ENCODE assay signal across 1 cellular context in the genomic region with DNA sequence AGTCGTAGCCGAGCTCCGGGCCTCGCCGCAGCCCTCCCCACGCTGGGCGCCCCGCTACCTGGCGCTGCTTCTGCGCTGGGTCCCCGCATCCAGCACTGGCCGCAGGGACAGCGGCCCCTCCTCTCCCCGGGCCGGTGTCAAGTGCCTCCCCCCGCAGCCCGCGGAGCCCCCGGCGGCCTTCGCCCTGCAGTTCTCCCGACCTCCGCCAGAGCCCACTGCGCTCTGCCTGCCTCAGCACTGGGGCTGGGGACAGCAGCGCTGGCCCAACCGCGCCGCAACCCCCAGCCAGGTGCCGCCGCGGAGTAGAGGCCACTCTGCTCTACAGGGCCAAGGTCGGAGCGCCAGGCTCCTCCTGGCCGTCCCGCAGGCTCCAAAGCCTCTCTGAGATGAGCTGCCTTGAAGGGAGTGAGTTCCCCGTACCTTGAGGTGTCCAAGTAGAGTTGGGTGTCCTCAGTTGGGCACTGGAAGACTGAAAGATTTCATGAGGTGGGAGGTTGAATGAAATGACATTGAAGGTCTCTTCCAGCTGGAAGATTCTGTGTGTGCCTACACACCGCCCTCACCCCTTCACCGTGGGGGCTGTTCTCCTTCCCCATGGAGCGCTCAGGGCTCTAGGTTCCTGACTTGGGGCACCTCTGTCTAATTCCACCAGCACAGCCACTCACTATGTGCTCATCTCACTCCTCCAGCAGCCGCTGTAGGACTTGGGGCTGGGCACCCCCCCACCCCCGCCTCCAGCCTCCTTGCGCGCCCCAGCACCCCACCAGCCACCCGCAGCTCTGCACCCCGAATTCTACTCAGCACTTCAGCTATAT.
A peak's percentile ranks its signal among the peaks of the same experiment; 100 is the strongest.
TF ChIP-seq lines count a peak whose summit lies in the region.

No MANE protein-coding gene starts in this region.

TF ChIP-seq in HepG2, 621 proteins besides CTCF, POLR2A, EP300 and RAD21 (continued from another document and continues in another):
- TF ChIP-seq, protein P1, sequence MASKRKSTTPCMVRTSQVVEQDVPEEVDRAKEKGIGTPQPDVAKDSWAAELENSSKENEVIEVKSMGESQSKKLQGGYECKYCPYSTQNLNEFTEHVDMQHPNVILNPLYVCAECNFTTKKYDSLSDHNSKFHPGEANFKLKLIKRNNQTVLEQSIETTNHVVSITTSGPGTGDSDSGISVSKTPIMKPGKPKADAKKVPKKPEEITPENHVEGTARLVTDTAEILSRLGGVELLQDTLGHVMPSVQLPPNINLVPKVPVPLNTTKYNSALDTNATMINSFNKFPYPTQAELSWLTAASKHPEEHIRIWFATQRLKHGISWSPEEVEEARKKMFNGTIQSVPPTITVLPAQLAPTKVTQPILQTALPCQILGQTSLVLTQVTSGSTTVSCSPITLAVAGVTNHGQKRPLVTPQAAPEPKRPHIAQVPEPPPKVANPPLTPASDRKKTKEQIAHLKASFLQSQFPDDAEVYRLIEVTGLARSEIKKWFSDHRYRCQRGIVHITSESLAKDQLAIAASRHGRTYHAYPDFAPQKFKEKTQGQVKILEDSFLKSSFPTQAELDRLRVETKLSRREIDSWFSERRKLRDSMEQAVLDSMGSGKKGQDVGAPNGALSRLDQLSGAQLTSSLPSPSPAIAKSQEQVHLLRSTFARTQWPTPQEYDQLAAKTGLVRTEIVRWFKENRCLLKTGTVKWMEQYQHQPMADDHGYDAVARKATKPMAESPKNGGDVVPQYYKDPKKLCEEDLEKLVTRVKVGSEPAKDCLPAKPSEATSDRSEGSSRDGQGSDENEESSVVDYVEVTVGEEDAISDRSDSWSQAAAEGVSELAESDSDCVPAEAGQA (IDR thresholded peaks at IDR 0.05; ENCODE audit: low read depth): 0 out of 2 replicates have a peak, but pooled peaks have one; percentile 16
- TF ChIP-seq, protein P1 (CRISPR knock-in tag; IDR thresholded peaks at IDR 0.05; ENCODE audit: borderline replicate concordance): no peak
- TF ChIP-seq, protein P2, sequence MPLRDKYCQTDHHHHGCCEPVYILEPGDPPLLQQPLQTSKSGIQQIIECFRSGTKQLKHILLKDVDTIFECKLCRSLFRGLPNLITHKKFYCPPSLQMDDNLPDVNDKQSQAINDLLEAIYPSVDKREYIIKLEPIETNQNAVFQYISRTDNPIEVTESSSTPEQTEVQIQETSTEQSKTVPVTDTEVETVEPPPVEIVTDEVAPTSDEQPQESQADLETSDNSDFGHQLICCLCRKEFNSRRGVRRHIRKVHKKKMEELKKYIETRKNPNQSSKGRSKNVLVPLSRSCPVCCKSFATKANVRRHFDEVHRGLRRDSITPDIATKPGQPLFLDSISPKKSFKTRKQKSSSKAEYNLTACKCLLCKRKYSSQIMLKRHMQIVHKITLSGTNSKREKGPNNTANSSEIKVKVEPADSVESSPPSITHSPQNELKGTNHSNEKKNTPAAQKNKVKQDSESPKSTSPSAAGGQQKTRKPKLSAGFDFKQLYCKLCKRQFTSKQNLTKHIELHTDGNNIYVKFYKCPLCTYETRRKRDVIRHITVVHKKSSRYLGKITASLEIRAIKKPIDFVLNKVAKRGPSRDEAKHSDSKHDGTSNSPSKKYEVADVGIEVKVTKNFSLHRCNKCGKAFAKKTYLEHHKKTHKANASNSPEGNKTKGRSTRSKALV (CRISPR knock-in tag; IDR thresholded peaks at IDR 0.05): peak; percentile 97
- TF ChIP-seq, protein P3, sequence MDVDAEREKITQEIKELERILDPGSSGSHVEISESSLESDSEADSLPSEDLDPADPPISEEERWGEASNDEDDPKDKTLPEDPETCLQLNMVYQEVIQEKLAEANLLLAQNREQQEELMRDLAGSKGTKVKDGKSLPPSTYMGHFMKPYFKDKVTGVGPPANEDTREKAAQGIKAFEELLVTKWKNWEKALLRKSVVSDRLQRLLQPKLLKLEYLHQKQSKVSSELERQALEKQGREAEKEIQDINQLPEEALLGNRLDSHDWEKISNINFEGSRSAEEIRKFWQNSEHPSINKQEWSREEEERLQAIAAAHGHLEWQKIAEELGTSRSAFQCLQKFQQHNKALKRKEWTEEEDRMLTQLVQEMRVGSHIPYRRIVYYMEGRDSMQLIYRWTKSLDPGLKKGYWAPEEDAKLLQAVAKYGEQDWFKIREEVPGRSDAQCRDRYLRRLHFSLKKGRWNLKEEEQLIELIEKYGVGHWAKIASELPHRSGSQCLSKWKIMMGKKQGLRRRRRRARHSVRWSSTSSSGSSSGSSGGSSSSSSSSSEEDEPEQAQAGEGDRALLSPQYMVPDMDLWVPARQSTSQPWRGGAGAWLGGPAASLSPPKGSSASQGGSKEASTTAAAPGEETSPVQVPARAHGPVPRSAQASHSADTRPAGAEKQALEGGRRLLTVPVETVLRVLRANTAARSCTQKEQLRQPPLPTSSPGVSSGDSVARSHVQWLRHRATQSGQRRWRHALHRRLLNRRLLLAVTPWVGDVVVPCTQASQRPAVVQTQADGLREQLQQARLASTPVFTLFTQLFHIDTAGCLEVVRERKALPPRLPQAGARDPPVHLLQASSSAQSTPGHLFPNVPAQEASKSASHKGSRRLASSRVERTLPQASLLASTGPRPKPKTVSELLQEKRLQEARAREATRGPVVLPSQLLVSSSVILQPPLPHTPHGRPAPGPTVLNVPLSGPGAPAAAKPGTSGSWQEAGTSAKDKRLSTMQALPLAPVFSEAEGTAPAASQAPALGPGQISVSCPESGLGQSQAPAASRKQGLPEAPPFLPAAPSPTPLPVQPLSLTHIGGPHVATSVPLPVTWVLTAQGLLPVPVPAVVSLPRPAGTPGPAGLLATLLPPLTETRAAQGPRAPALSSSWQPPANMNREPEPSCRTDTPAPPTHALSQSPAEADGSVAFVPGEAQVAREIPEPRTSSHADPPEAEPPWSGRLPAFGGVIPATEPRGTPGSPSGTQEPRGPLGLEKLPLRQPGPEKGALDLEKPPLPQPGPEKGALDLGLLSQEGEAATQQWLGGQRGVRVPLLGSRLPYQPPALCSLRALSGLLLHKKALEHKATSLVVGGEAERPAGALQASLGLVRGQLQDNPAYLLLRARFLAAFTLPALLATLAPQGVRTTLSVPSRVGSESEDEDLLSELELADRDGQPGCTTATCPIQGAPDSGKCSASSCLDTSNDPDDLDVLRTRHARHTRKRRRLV (CRISPR knock-in tag; IDR thresholded peaks at IDR 0.05): no peak
- TF ChIP-seq ZNF841 (CRISPR knock-in tag; IDR thresholded peaks at IDR 0.05; ENCODE audit: borderline replicate concordance) (no peak), HHEX (CRISPR knock-in tag; IDR thresholded peaks at IDR 0.05) (no peak), MXD4 (CRISPR knock-in tag; IDR thresholded peaks at IDR 0.05) (peak; percentile 82), SOX5 (CRISPR knock-in tag; IDR thresholded peaks at IDR 0.05; ENCODE audit: borderline replicate concordance) (peak; percentile 58; the same call in 1 of the 2 replicates), MTF2 (CRISPR knock-in tag; IDR thresholded peaks at IDR 0.05; ENCODE audit: borderline replicate concordance) (0 out of 2 replicates have a peak, but pooled peaks have one; percentile 94), GZF1 (CRISPR knock-in tag; IDR thresholded peaks at IDR 0.05) (peak; percentile 59; the same call in 1 of the 2 replicates), NR2F1 (CRISPR knock-in tag; IDR thresholded peaks at IDR 0.05) (peak; percentile 59 to 62), SKI (IDR thresholded peaks at IDR 0.05; ENCODE audit: partially characterized antibody) (peak; percentile 88), ZNF891 (CRISPR knock-in tag; IDR thresholded peaks at IDR 0.05) (0 out of 2 replicates have a peak, but pooled peaks have one; percentile 35), KLF6 (CRISPR knock-in tag; IDR thresholded peaks at IDR 0.05) (peak; percentile 95), NFATC3 (CRISPR knock-in tag; IDR thresholded peaks at IDR 0.05) (0 out of 2 replicates have a peak, but pooled peaks have one; percentile 53), LCORL (IDR thresholded peaks at IDR 0.05) (no peak), LCORL (CRISPR knock-in tag; IDR thresholded peaks at IDR 0.05) (peak; percentile 98), ZNF850 (CRISPR knock-in tag; conservative IDR thresholded peaks at IDR 0.05) (no peak), GFI1 (CRISPR knock-in tag; IDR thresholded peaks at IDR 0.05; ENCODE audit: borderline replicate concordance) (no peak; the same call in 1 of the 2 replicates), DNMT1 (CRISPR knock-in tag; IDR thresholded peaks at IDR 0.05) (peak; percentile 83; the same call in 1 of the 2 replicates), SRSF4 (IDR thresholded peaks at IDR 0.05; ENCODE audit: low read depth, low read length, poor library complexity, severe bottlenecking) (no peak), STAG1 (CRISPR knock-in tag; IDR thresholded peaks at IDR 0.05) (peak; percentile 91), HOXD1 (CRISPR knock-in tag; IDR thresholded peaks at IDR 0.05) (peak; percentile 85)
- TF ChIP-seq, protein P4, sequence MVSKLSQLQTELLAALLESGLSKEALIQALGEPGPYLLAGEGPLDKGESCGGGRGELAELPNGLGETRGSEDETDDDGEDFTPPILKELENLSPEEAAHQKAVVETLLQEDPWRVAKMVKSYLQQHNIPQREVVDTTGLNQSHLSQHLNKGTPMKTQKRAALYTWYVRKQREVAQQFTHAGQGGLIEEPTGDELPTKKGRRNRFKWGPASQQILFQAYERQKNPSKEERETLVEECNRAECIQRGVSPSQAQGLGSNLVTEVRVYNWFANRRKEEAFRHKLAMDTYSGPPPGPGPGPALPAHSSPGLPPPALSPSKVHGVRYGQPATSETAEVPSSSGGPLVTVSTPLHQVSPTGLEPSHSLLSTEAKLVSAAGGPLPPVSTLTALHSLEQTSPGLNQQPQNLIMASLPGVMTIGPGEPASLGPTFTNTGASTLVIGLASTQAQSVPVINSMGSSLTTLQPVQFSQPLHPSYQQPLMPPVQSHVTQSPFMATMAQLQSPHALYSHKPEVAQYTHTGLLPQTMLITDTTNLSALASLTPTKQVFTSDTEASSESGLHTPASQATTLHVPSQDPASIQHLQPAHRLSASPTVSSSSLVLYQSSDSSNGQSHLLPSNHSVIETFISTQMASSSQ (IDR thresholded peaks at IDR 0.05; ENCODE audit: low read depth): no peak
- TF ChIP-seq, protein P4 (CRISPR knock-in tag; IDR thresholded peaks at IDR 0.05; ENCODE audit: borderline replicate concordance): peak; percentile 61
- TF ChIP-seq, protein P5, sequence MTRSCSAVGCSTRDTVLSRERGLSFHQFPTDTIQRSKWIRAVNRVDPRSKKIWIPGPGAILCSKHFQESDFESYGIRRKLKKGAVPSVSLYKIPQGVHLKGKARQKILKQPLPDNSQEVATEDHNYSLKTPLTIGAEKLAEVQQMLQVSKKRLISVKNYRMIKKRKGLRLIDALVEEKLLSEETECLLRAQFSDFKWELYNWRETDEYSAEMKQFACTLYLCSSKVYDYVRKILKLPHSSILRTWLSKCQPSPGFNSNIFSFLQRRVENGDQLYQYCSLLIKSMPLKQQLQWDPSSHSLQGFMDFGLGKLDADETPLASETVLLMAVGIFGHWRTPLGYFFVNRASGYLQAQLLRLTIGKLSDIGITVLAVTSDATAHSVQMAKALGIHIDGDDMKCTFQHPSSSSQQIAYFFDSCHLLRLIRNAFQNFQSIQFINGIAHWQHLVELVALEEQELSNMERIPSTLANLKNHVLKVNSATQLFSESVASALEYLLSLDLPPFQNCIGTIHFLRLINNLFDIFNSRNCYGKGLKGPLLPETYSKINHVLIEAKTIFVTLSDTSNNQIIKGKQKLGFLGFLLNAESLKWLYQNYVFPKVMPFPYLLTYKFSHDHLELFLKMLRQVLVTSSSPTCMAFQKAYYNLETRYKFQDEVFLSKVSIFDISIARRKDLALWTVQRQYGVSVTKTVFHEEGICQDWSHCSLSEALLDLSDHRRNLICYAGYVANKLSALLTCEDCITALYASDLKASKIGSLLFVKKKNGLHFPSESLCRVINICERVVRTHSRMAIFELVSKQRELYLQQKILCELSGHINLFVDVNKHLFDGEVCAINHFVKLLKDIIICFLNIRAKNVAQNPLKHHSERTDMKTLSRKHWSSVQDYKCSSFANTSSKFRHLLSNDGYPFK (CRISPR knock-in tag; IDR thresholded peaks at IDR 0.05; ENCODE audit: borderline replicate concordance): peak; percentile 68; the same call in 1 of the 2 replicates
- TF ChIP-seq, protein P6, sequence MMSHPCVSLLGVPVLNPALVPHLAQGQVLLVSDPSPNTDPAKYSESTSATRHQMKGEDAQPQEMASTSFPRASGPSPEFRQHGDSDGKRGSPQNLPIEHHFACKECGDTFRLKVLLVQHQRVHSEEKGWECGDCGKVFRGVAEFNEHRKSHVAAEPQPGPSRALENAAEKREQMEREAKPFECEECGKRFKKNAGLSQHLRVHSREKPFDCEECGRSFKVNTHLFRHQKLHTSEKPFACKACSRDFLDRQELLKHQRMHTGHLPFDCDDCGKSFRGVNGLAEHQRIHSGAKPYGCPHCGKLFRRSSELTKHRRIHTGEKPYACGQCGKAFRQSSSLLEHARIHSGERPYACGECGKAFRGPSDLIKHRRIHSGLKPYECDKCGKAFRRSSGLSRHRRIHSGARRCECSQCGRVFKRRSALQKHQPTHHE (CRISPR knock-in tag; IDR thresholded peaks at IDR 0.05; ENCODE audit: borderline replicate concordance): peak; percentile 76; the same call in 1 of the 2 replicates
